ENCODE assay signal across 15 cellular contexts in genomic region chr11:8105666-8106065, GRCh38. TPM values are rescaled to one million over a fixed set of nuclear protein-coding genes. Genes with fewer than 3 reads are reported as not detected.
"Had no signal": no experiment of that assay in that cellular context is flagged by ENCODE, and none has a peak within 500 bp of the region (broad histone marks: within the 10 kb centered on the region; RNA-seq: fewer than 3 reads in every experiment).

No MANE protein-coding gene starts in this region.

- H3K36me3 ChIP-seq: neutrophil had no signal

- H3K27ac ChIP-seq: coronary artery, neutrophil, stomach had no signal

- H3K27me3 Mint-ChIP-seq: naive B cell had no signal

- DNase-seq: effector CD4-positive, alpha-beta T cell; endodermal cell; erythroblast; immature natural killer cell; mesendoderm; naive B cell; small intestine; stimulated activated CD4-positive, alpha-beta T cell treated with anti-CD3 and anti-CD28 coated beads, Interleukin-12 subunit alpha, Interleukin-12 subunit beta, amount 100 ng/mL, for 4 hours; stimulated activated naive CD4-positive, alpha-beta T cell; stomach; substantia nigra; trophoblast cell had no signal

- H3K4me1 Mint-ChIP-seq: immature natural killer cell, naive B cell had no signal

- H3K27me3 ChIP-seq: neutrophil, stomach had no signal

- H3K4me3 Mint-ChIP-seq: endodermal cell, immature natural killer cell, nephron had no signal

- H3K9me3 Mint-ChIP-seq: endodermal cell, immature natural killer cell, naive B cell, nephron had no signal

- H3K9me3 ChIP-seq: neutrophil, stomach had no signal

- H3K36me3 Mint-ChIP-seq: immature natural killer cell had no signal

- H3K4me3 ChIP-seq: coronary artery, stomach had no signal

- H3K4me1 ChIP-seq: stomach had no signal

RNA-seq across cellular contexts. Expression of gene TUB, which starts 24.7 kb away (rescaled TPM):
- polyA plus RNA-seq: immature natural killer cell had no signal
